21 cellular contexts compared by ENCODE assay signal in the genomic region with DNA sequence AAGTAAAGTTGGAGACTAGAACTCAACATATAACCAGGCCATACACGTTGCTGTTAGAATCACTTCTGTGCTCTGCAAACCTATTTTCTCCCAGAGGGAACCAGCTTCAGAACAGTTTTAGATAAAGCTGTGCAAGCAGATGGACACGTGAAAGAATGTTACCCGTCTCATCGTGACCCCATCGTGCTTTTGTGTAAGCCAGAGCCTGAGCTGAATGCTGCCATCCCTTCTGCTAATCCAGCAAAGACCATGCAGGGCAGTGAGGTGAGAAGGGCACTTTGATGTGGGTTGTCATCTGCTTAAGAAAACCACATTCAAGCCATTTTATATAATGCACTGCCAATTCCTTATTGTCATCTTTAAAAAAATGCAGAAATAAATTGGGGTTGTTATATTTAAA. TPM values are rescaled to one million over a fixed set of nuclear protein-coding genes. Genes with fewer than 3 reads are reported as not detected.
"Had no signal": no experiment of that assay in that cellular context is flagged by ENCODE, and none has a peak within 500 bp of the region (broad histone marks: within the 10 kb centered on the region; RNA-seq: fewer than 3 reads in every experiment).

No MANE protein-coding gene starts in this region.

RNA-seq across cellular contexts. Expression of a gene that starts 40.3 kb away (rescaled TPM):
- total RNA-seq: left colon, left lung, lower leg skin, lung, mesothelial cell of epicardium, mononuclear cell, natural killer cell, omental fat pad, ovary, progenitor cell of endocrine pancreas, pulmonary artery endothelial cell, renal cortical epithelial cell, right atrium auricular region, right lobe of liver, skeletal muscle tissue, smooth muscle cell, temporal lobe, tibial nerve, ureter, vagina had no signal
- polyA plus RNA-seq: keratinocyte, lung, ovary, smooth muscle cell had no signal
